Comparison of ENCODE assay signal across 1 cellular context in genomic region chr5:83050723-83051340, GRCh38.
TF ChIP-seq lines count a peak whose summit lies in the region.

No MANE protein-coding gene starts in this region.

TF ChIP-seq in HepG2, 621 proteins besides CTCF, POLR2A, EP300 and RAD21 (continued from another document):
- TF ChIP-seq PATZ1 (CRISPR knock-in tag; IDR thresholded peaks at IDR 0.05): no peak
